23 cellular contexts compared by ENCODE assay signal in genomic region chr3:132781922-132782321, GRCh38.
"Had no signal": no experiment of that assay in that cellular context is flagged by ENCODE, and none has a peak within 500 bp of the region (broad histone marks: within the 10 kb centered on the region; RNA-seq: fewer than 3 reads in every experiment).

No MANE protein-coding gene starts in this region.

- H3K36me3 Mint-ChIP-seq: T-cell had no signal

- H3K27ac Mint-ChIP-seq: T-cell; T-helper 1 cell treated with Interleukin-12 subunit alpha and Interleukin-12 subunit beta and Interleukin-4 antibody, amounts not matched to agents 30 μg/mL and 1 μg/mL, for 36 hours had no signal

- H3K9me3 Mint-ChIP-seq: T-cell; T-helper 1 cell treated with Interleukin-12 subunit alpha and Interleukin-12 subunit beta and Interleukin-4 antibody, amounts not matched to agents 30 μg/mL and 1 μg/mL, for 36 hours had no signal

- H3K9me3 ChIP-seq: SK-N-SH had no signal

- DNase-seq: MV-4-11, NCI-H1092 treated with DMSO at 0.1 percent for 48 hours, NCI-H1436, NCI-H187, NCI-H2029, NCI-H2081 treated with DMSO at 0.1 percent for 48 hours, NCI-H2171, NCI-H226, NCI-H446, NCI-H510A, NCI-H524 treated with DMSO at 0.1 percent for 48 hours, NCI-H69, NCI-H774, PC-3, SHP77, SK-N-SH, SW 1271, T-cell had no signal

- H3K4me1 Mint-ChIP-seq: T-cell had no signal

- H3K4me3 Mint-ChIP-seq: T-cell; T-helper 1 cell treated with Interleukin-12 subunit alpha and Interleukin-12 subunit beta and Interleukin-4 antibody, amounts not matched to agents 30 μg/mL and 1 μg/mL, for 36 hours had no signal

- ATAC-seq: Panc1, PC-3, T-cell had no signal

- H3K4me2 ChIP-seq: KMS-11, SK-N-SH had no signal

- H3K9ac ChIP-seq: KMS-11, SK-N-SH had no signal

- H3K27ac ChIP-seq: HL-60, KMS-11, RWPE1 had no signal
